ENCODE assay signal across 29 cellular contexts in genomic region chr5:131682175-131682574, GRCh38.
"Had no signal": no experiment of that assay in that cellular context is flagged by ENCODE, and none has a peak within 500 bp of the region (broad histone marks: within the 10 kb centered on the region; RNA-seq: fewer than 3 reads in every experiment).

No MANE protein-coding gene starts in this region.

- H3K4me3 ChIP-seq: gastrocnemius medialis, lung, ovary, psoas muscle, skin epidermis, thyroid gland had no signal

- H3K27me3 ChIP-seq: gastrocnemius medialis, ovary, thyroid gland had no signal

- H3K9me3 Mint-ChIP-seq: dendritic cell treated with granulocyte-macrophage colony-stimulating factor and Interleukin-4, amounts not matched to agents 40 ng/mL and 50 ng/mL, for 4 days; endodermal cell; naive thymus-derived CD8-positive, alpha-beta T cell; nephron progenitor cell; stimulated activated naive CD8-positive, alpha-beta T cell treated with anti-CD3 and anti-CD28 coated beads, Interleukin-15, amount 100 ng/mL, for 72 hours; type B pancreatic cell had no signal

- H3K27ac Mint-ChIP-seq: type B pancreatic cell had no signal

- H3K36me3 ChIP-seq: ovary had no signal

- H3K9me3 ChIP-seq: gastrocnemius medialis, ovary, psoas muscle, thyroid gland had no signal

- ATAC-seq: esophagus mucosa; gastrocnemius medialis; left lobe of liver; naive thymus-derived CD8-positive, alpha-beta T cell; psoas muscle; right cardiac atrium; stimulated activated naive CD8-positive, alpha-beta T cell treated with anti-CD3 and anti-CD28 coated beads, Interleukin-15, amount 100 ng/mL, for 72 hours had no signal

- H3K27ac ChIP-seq: epithelial cell of prostate, gastrocnemius medialis, ovary, psoas muscle, skin epidermis, thyroid gland had no signal

- H3K4me3 Mint-ChIP-seq: dendritic cell treated with granulocyte-macrophage colony-stimulating factor and Interleukin-4, amounts not matched to agents 40 ng/mL and 50 ng/mL, for 4 days; endodermal cell; naive thymus-derived CD8-positive, alpha-beta T cell; nephron progenitor cell; stimulated activated naive CD8-positive, alpha-beta T cell treated with anti-CD3 and anti-CD28 coated beads, Interleukin-15, amount 100 ng/mL, for 72 hours; type B pancreatic cell had no signal

- H3K27me3 Mint-ChIP-seq: dendritic cell treated with granulocyte-macrophage colony-stimulating factor and Interleukin-4, amounts not matched to agents 40 ng/mL and 50 ng/mL, for 4 days; naive thymus-derived CD8-positive, alpha-beta T cell; stimulated activated naive CD8-positive, alpha-beta T cell treated with anti-CD3 and anti-CD28 coated beads, Interleukin-15, amount 100 ng/mL, for 72 hours; type B pancreatic cell had no signal

- DNase-seq: effector CD8-positive, alpha-beta T cell; endodermal cell; foreskin fibroblast; gastrocnemius medialis; head of caudate nucleus; kidney; mesendoderm; midbrain; naive thymus-derived CD8-positive, alpha-beta T cell; nephron progenitor cell; occipital lobe; ovary; posterior cingulate gyrus; psoas muscle; right cardiac atrium; stimulated activated CD4-positive, alpha-beta T cell treated with anti-CD3 and anti-CD28 coated beads, Interleukin-12 subunit alpha, Interleukin-12 subunit beta, amount 100 ng/mL, for 4 hours; stimulated activated CD4-positive, alpha-beta T cell treated with anti-CD3 and anti-CD28 coated beads, Interleukin-1b, Interleukin-23, amount 100 ng/mL, for 48 hours; stimulated activated CD4-positive, alpha-beta T cell treated with anti-CD3 and anti-CD28 coated beads, Interleukin-4, amount 100 ng/mL, for 1 hour; stimulated activated CD8-positive, alpha-beta memory T cell treated with anti-CD3 and anti-CD28 coated beads, Interleukin-4, amount 100 ng/mL, for 48 hours; stimulated activated naive CD4-positive, alpha-beta T cell; stimulated activated naive CD8-positive, alpha-beta T cell treated with anti-CD3 and anti-CD28 coated beads, Interleukin-15, amount 100 ng/mL, for 72 hours; thyroid gland had no signal

- H3K4me1 Mint-ChIP-seq: endodermal cell; nephron progenitor cell; stimulated activated naive CD8-positive, alpha-beta T cell treated with anti-CD3 and anti-CD28 coated beads, Interleukin-15, amount 100 ng/mL, for 72 hours had no signal
